Comparison of ENCODE assay signal across 1 cellular context in the genomic region with DNA sequence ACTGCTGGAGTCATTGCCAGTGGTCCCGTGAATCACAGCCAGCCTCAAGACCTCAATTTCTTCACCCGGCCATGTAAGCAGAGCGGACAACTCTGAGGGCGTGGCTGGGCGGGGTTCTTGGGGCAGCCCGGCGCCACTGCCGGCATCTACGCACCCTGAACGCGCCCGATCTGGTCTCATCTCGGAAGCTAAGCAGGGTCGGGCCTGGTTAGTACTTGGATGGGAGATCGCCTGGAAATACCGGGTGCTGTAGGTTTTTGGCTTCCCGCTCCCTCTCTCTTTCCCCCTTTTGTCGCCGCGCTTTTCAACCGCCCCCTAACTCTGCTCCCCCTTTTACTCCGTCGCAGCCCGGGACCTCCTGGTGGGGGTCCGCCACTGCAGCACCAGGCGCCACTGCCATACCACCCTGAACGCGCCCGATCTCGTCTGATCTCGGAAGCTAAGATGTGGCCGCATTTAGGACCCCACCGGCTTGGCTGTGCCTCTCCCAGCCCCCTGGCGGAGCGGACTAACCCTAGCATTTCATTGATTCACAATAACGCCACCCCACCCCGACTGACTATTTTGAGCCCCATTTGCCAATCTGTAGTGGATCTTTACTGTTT.
TF ChIP-seq lines count a peak whose summit lies in the region.

No MANE protein-coding gene starts in this region.

TF ChIP-seq in K562, 482 proteins besides CTCF, POLR2A, EP300 and RAD21 (continued from another document and continues in another):
- TF ChIP-seq, protein P1, sequence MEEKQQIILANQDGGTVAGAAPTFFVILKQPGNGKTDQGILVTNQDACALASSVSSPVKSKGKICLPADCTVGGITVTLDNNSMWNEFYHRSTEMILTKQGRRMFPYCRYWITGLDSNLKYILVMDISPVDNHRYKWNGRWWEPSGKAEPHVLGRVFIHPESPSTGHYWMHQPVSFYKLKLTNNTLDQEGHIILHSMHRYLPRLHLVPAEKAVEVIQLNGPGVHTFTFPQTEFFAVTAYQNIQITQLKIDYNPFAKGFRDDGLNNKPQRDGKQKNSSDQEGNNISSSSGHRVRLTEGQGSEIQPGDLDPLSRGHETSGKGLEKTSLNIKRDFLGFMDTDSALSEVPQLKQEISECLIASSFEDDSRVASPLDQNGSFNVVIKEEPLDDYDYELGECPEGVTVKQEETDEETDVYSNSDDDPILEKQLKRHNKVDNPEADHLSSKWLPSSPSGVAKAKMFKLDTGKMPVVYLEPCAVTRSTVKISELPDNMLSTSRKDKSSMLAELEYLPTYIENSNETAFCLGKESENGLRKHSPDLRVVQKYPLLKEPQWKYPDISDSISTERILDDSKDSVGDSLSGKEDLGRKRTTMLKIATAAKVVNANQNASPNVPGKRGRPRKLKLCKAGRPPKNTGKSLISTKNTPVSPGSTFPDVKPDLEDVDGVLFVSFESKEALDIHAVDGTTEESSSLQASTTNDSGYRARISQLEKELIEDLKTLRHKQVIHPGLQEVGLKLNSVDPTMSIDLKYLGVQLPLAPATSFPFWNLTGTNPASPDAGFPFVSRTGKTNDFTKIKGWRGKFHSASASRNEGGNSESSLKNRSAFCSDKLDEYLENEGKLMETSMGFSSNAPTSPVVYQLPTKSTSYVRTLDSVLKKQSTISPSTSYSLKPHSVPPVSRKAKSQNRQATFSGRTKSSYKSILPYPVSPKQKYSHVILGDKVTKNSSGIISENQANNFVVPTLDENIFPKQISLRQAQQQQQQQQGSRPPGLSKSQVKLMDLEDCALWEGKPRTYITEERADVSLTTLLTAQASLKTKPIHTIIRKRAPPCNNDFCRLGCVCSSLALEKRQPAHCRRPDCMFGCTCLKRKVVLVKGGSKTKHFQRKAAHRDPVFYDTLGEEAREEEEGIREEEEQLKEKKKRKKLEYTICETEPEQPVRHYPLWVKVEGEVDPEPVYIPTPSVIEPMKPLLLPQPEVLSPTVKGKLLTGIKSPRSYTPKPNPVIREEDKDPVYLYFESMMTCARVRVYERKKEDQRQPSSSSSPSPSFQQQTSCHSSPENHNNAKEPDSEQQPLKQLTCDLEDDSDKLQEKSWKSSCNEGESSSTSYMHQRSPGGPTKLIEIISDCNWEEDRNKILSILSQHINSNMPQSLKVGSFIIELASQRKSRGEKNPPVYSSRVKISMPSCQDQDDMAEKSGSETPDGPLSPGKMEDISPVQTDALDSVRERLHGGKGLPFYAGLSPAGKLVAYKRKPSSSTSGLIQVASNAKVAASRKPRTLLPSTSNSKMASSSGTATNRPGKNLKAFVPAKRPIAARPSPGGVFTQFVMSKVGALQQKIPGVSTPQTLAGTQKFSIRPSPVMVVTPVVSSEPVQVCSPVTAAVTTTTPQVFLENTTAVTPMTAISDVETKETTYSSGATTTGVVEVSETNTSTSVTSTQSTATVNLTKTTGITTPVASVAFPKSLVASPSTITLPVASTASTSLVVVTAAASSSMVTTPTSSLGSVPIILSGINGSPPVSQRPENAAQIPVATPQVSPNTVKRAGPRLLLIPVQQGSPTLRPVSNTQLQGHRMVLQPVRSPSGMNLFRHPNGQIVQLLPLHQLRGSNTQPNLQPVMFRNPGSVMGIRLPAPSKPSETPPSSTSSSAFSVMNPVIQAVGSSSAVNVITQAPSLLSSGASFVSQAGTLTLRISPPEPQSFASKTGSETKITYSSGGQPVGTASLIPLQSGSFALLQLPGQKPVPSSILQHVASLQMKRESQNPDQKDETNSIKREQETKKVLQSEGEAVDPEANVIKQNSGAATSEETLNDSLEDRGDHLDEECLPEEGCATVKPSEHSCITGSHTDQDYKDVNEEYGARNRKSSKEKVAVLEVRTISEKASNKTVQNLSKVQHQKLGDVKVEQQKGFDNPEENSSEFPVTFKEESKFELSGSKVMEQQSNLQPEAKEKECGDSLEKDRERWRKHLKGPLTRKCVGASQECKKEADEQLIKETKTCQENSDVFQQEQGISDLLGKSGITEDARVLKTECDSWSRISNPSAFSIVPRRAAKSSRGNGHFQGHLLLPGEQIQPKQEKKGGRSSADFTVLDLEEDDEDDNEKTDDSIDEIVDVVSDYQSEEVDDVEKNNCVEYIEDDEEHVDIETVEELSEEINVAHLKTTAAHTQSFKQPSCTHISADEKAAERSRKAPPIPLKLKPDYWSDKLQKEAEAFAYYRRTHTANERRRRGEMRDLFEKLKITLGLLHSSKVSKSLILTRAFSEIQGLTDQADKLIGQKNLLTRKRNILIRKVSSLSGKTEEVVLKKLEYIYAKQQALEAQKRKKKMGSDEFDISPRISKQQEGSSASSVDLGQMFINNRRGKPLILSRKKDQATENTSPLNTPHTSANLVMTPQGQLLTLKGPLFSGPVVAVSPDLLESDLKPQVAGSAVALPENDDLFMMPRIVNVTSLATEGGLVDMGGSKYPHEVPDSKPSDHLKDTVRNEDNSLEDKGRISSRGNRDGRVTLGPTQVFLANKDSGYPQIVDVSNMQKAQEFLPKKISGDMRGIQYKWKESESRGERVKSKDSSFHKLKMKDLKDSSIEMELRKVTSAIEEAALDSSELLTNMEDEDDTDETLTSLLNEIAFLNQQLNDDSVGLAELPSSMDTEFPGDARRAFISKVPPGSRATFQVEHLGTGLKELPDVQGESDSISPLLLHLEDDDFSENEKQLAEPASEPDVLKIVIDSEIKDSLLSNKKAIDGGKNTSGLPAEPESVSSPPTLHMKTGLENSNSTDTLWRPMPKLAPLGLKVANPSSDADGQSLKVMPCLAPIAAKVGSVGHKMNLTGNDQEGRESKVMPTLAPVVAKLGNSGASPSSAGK (IDR thresholded peaks at IDR 0.05): peak; percentile 65
- TF ChIP-seq, protein P2, sequence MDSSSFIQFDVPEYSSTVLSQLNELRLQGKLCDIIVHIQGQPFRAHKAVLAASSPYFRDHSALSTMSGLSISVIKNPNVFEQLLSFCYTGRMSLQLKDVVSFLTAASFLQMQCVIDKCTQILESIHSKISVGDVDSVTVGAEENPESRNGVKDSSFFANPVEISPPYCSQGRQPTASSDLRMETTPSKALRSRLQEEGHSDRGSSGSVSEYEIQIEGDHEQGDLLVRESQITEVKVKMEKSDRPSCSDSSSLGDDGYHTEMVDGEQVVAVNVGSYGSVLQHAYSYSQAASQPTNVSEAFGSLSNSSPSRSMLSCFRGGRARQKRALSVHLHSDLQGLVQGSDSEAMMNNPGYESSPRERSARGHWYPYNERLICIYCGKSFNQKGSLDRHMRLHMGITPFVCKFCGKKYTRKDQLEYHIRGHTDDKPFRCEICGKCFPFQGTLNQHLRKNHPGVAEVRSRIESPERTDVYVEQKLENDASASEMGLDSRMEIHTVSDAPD (CRISPR knock-in tag; IDR thresholded peaks at IDR 0.05): no peak
- TF ChIP-seq DIDO1 (tag; IDR thresholded peaks at IDR 0.05; ENCODE audit: low read depth) (no peak), ZNF165 (CRISPR knock-in tag; IDR thresholded peaks at IDR 0.05; ENCODE audit: borderline replicate concordance) (no peak), ZNF23 (CRISPR knock-in tag; IDR thresholded peaks at IDR 0.05) (no peak), MTA3 (IDR thresholded peaks at IDR 0.05; ENCODE audit: borderline replicate concordance) (peak; percentile 90), CEBPG (CRISPR knock-in tag; IDR thresholded peaks at IDR 0.05) (no peak), CEBPG (tag; conservative IDR thresholded peaks at IDR 0.05 in 1 of 2, IDR thresholded peaks at IDR 0.05 in 1 of 2) (no peak), SMARCA5 (IDR thresholded peaks at IDR 0.05) (peak; percentile 84), DACH1 (IDR thresholded peaks at IDR 0.05; ENCODE audit: partially characterized antibody) (no peak), XRCC5 (IDR thresholded peaks at IDR 0.05; ENCODE audit: low read depth, low read length) (peak; percentile 90; the same call in 1 of the 2 replicates), BHLHE40 (IDR thresholded peaks at IDR 0.05; ENCODE audit: low read length) (peak; percentile 61), CCAR2 (IDR thresholded peaks at IDR 0.05; ENCODE audit: low read depth, low read length) (no peak), ARID2 (IDR thresholded peaks at IDR 0.05) (peak; percentile 61; the same call in 1 of the 2 replicates), ELF1 (tag; IDR thresholded peaks at IDR 0.05) (peak; percentile 37; the same call in 1 of the 2 replicates), HMG20B (CRISPR knock-in tag; IDR thresholded peaks at IDR 0.05) (no peak), PRPF4 (IDR thresholded peaks at IDR 0.05; ENCODE audit: insufficient read depth, low read depth, low read length, poor library complexity, severe bottlenecking) (peak; percentile 74), ZNF431 (CRISPR knock-in tag; IDR thresholded peaks at IDR 0.05) (no peak), ZC3H11A (IDR thresholded peaks at IDR 0.05; ENCODE audit: low read depth, low read length) (no peak)
- TF ChIP-seq, protein P3, sequence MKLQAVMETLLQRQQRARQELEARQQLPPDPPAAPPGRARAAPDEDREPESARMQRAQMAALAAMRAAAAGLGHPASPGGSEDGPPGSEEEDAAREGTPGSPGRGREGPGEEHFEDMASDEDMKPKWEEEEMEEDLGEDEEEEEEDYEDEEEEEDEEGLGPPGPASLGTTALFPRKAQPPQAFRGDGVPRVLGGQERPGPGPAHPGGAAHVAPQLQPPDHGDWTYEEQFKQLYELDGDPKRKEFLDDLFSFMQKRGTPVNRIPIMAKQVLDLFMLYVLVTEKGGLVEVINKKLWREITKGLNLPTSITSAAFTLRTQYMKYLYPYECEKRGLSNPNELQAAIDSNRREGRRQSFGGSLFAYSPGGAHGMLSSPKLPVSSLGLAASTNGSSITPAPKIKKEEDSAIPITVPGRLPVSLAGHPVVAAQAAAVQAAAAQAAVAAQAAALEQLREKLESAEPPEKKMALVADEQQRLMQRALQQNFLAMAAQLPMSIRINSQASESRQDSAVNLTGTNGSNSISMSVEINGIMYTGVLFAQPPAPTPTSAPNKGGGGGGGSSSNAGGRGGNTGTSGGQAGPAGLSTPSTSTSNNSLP (IDR thresholded peaks at IDR 0.05; ENCODE audit: borderline replicate concordance, low read depth, low read length): no peak; the same call in 1 of the 2 replicates
- TF ChIP-seq, protein P4, sequence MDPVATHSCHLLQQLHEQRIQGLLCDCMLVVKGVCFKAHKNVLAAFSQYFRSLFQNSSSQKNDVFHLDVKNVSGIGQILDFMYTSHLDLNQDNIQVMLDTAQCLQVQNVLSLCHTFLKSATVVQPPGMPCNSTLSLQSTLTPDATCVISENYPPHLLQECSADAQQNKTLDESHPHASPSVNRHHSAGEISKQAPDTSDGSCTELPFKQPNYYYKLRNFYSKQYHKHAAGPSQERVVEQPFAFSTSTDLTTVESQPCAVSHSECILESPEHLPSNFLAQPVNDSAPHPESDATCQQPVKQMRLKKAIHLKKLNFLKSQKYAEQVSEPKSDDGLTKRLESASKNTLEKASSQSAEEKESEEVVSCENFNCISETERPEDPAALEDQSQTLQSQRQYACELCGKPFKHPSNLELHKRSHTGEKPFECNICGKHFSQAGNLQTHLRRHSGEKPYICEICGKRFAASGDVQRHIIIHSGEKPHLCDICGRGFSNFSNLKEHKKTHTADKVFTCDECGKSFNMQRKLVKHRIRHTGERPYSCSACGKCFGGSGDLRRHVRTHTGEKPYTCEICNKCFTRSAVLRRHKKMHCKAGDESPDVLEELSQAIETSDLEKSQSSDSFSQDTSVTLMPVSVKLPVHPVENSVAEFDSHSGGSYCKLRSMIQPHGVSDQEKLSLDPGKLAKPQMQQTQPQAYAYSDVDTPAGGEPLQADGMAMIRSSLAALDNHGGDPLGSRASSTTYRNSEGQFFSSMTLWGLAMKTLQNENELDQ (CRISPR knock-in tag; IDR thresholded peaks at IDR 0.05; ENCODE audit: borderline replicate concordance): no peak
- TF ChIP-seq, protein P5, sequence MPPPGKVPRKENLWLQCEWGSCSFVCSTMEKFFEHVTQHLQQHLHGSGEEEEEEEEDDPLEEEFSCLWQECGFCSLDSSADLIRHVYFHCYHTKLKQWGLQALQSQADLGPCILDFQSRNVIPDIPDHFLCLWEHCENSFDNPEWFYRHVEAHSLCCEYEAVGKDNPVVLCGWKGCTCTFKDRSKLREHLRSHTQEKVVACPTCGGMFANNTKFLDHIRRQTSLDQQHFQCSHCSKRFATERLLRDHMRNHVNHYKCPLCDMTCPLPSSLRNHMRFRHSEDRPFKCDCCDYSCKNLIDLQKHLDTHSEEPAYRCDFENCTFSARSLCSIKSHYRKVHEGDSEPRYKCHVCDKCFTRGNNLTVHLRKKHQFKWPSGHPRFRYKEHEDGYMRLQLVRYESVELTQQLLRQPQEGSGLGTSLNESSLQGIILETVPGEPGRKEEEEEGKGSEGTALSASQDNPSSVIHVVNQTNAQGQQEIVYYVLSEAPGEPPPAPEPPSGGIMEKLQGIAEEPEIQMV (tag; conservative IDR thresholded peaks at IDR 0.05; ENCODE audit: low read depth): no peak
- TF ChIP-seq, protein P6, sequence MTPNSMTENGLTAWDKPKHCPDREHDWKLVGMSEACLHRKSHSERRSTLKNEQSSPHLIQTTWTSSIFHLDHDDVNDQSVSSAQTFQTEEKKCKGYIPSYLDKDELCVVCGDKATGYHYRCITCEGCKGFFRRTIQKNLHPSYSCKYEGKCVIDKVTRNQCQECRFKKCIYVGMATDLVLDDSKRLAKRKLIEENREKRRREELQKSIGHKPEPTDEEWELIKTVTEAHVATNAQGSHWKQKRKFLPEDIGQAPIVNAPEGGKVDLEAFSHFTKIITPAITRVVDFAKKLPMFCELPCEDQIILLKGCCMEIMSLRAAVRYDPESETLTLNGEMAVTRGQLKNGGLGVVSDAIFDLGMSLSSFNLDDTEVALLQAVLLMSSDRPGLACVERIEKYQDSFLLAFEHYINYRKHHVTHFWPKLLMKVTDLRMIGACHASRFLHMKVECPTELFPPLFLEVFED (CRISPR knock-in tag; conservative IDR thresholded peaks at IDR 0.05): peak; percentile 81
- TF ChIP-seq, protein P7, sequence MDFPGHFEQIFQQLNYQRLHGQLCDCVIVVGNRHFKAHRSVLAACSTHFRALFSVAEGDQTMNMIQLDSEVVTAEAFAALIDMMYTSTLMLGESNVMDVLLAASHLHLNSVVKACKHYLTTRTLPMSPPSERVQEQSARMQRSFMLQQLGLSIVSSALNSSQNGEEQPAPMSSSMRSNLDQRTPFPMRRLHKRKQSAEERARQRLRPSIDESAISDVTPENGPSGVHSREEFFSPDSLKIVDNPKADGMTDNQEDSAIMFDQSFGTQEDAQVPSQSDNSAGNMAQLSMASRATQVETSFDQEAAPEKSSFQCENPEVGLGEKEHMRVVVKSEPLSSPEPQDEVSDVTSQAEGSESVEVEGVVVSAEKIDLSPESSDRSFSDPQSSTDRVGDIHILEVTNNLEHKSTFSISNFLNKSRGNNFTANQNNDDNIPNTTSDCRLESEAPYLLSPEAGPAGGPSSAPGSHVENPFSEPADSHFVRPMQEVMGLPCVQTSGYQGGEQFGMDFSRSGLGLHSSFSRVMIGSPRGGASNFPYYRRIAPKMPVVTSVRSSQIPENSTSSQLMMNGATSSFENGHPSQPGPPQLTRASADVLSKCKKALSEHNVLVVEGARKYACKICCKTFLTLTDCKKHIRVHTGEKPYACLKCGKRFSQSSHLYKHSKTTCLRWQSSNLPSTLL (IDR thresholded peaks at IDR 0.05): peak; percentile 65; the same call in 1 of the 2 replicates
- TF ChIP-seq, protein P8, sequence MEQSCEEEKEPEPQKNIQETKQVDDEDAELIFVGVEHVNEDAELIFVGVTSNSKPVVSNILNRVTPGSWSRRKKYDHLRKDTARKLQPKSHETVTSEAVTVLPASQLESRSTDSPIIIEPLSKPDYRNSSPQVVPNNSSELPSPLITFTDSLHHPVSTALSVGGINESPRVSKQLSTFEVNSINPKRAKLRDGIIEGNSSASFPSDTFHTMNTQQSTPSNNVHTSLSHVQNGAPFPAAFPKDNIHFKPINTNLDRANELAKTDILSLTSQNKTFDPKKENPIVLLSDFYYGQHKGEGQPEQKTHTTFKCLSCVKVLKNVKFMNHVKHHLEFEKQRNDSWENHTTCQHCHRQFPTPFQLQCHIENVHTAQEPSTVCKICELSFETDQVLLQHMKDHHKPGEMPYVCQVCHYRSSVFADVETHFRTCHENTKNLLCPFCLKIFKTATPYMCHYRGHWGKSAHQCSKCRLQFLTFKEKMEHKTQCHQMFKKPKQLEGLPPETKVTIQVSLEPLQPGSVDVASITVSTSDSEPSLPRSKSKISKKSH (CRISPR knock-in tag; IDR thresholded peaks at IDR 0.05): no peak
